In genomic region chr3:114469070-114469469, GRCh38 we compare ENCODE assay signal across 23 cellular contexts.
A peak's percentile ranks its signal among the peaks of the same experiment; 100 is the strongest.
DNase-seq lines count a peak whose midpoint lies in the region; ATAC-seq and TF ChIP-seq lines count a peak whose summit lies in the region.
"Had no signal": no experiment of that assay in that cellular context is flagged by ENCODE, and none has a peak within 500 bp of the region (broad histone marks: within the 10 kb centered on the region; RNA-seq: fewer than 3 reads in every experiment).

No MANE protein-coding gene starts in this region.

- no peaks in the 10 kb centered on the region for H3K27me3 Mint-ChIP-seq in stimulated activated memory B cell treated with anti-CD40 and anti-IgM and Interleukin-4, amounts not matched to agents 10 μg/mL and 1 μg/mL and 100 μg/mL, for 72 hours
- H3K27me3 Mint-ChIP-seq: CD4-positive, alpha-beta memory T cell; CD4-positive, CD25-positive, alpha-beta regulatory T cell; CD8-positive, alpha-beta memory T cell had no signal

- 81 to 91% (median 89%) methylated on average over 1 of the region's 1 CpG for WGBS in stomach, 5 donors

- peaks cover 6% of the 10 kb centered on the region for H3K36me3 Mint-ChIP-seq in stimulated activated memory B cell treated with anti-CD40 and anti-IgM and Interleukin-4, amounts not matched to agents 10 μg/mL and 1 μg/mL and 100 μg/mL, for 72 hours
- H3K36me3 Mint-ChIP-seq: CD14-positive monocyte; CD4-positive, CD25-positive, alpha-beta regulatory T cell had no signal

- H3K27ac ChIP-seq in caudate nucleus (ENCODE audit: low read depth, low read length): peak overlapping the region; percentile 59
- H3K27ac ChIP-seq in lower lobe of right lung: peak overlapping the region; percentile 25
- H3K27ac ChIP-seq in stomach: no peak overlapping the region
- H3K27ac ChIP-seq: BLaER1 had no signal

- H3K9me3 ChIP-seq in lower lobe of right lung: no peaks in the 10 kb centered on the region
- H3K9me3 ChIP-seq in stomach: no peaks in the 10 kb centered on the region
- H3K9me3 ChIP-seq: BE2C, BLaER1 had no signal

- TF ChIP-seq CTCF in lower lobe of right lung (IDR thresholded peaks at IDR 0.05) (no peak), stomach (IDR thresholded peaks at IDR 0.05) (no peak)

- H3K9me3 Mint-ChIP-seq in stimulated activated memory B cell treated with anti-CD40 and anti-IgM and Interleukin-4, amounts not matched to agents 10 μg/mL and 1 μg/mL and 100 μg/mL, for 72 hours: peaks cover 3% of the 10 kb centered on the region
- H3K9me3 Mint-ChIP-seq: CD4-positive, alpha-beta memory T cell; CD8-positive, alpha-beta memory T cell had no signal

- DNase-seq in caudate nucleus (lab: John Stamatoyannopoulos, UW) (no peak), lower lobe of right lung (no peak), HuH-7 (ENCODE audit: low spot score) (no peak), stomach (no peak)
- DNase-seq: 8988T; ACHN; BE2C; C1 segment of cervical spinal cord; CD4-positive, alpha-beta memory T cell; CD4-positive, CD25-positive, alpha-beta regulatory T cell; CD8-positive, alpha-beta memory T cell; COR-L47; DMS 273 treated with DMSO at 0.1 percent for 48 hours; DMS153; DMS53; DMS79; DND-41; EL; GDM1 had no signal

- TF ChIP-seq EP300 in stomach (IDR thresholded peaks at IDR 0.05): no peak

- intact Hi-C loops in lower lobe of right lung (cut with DNase I) (no loop called here), stomach (cut with DNase I; ENCODE audit: low total_unique reads) (no loop called here)

- no peaks in the 10 kb centered on the region for H3K36me3 ChIP-seq in lower lobe of right lung
- no peaks in the 10 kb centered on the region for H3K36me3 ChIP-seq in stomach
- H3K36me3 ChIP-seq: BE2C, BLaER1 had no signal

- H3K27me3 ChIP-seq in lower lobe of right lung (ENCODE audit: low read depth) (no peaks in the 10 kb centered on the region), stomach (no peaks in the 10 kb centered on the region)
- H3K27me3 ChIP-seq: BE2C, BLaER1 had no signal

- no peak overlapping the region for H3K27ac Mint-ChIP-seq in stimulated activated memory B cell treated with anti-CD40 and anti-IgM and Interleukin-4, amounts not matched to agents 10 μg/mL and 1 μg/mL and 100 μg/mL, for 72 hours
- H3K27ac Mint-ChIP-seq: CD14-positive monocyte; CD4-positive, alpha-beta memory T cell; CD8-positive, alpha-beta memory T cell had no signal

- peaks cover 13% of the 10 kb centered on the region for H3K4me1 Mint-ChIP-seq in stimulated activated memory B cell treated with anti-CD40 and anti-IgM and Interleukin-4, amounts not matched to agents 10 μg/mL and 1 μg/mL and 100 μg/mL, for 72 hours
- H3K4me1 Mint-ChIP-seq: CD14-positive monocyte had no signal

- H3K4me3 ChIP-seq in lower lobe of right lung: no peak overlapping the region
- H3K4me3 ChIP-seq in stomach: no peak overlapping the region
- H3K4me3 ChIP-seq: BLaER1, GM12878 had no signal

- ATAC-seq in lower lobe of right lung: peak in 1 of 2 donors; percentile 81
- ATAC-seq in stimulated activated memory B cell treated with anti-CD40 and anti-IgM and Interleukin-4, amounts not matched to agents 10 μg/mL and 1 μg/mL and 100 μg/mL, for 72 hours: no peak
- ATAC-seq: GM12878 had no signal

- H3K4me3 Mint-ChIP-seq in stimulated activated memory B cell treated with anti-CD40 and anti-IgM and Interleukin-4, amounts not matched to agents 10 μg/mL and 1 μg/mL and 100 μg/mL, for 72 hours: no peak overlapping the region
- H3K4me3 Mint-ChIP-seq: CD14-positive monocyte; CD4-positive, alpha-beta memory T cell; CD4-positive, CD25-positive, alpha-beta regulatory T cell; CD8-positive, alpha-beta memory T cell had no signal

- H3K4me1 ChIP-seq in lower lobe of right lung (peaks cover 18% of the 10 kb centered on the region), stomach (peaks cover 0 to 9% (median 0%) of the 10 kb centered on the region in 4 donors)
- H3K4me1 ChIP-seq: BE2C, BLaER1 had no signal

- TF ChIP-seq POLR2A in stomach (IDR thresholded peaks at IDR 0.05): no peak

Comparison
In these comparisons a context has a peak if more than half of its experiments do, and no peak if none do; other contexts are left out.
1. H3K27ac ChIP-seq: peak in caudate nucleus (single experiment) and lower lobe of right lung (single experiment); none in stomach (0 of 5).